8 cellular contexts compared by ENCODE assay signal in genomic region chr1:203340112-203340804, GRCh38. TPM values are rescaled to one million over a fixed set of nuclear protein-coding genes. Genes with fewer than 3 reads are reported as not detected.
DNase-seq lines count a peak whose midpoint lies in the region; ATAC-seq and TF ChIP-seq lines count a peak whose summit lies in the region.

No MANE protein-coding gene starts in this region.

- DNase-seq in Caco-2: peak; percentile 81 to 83
- peak; percentile 80 for DNase-seq in NCI-H345 treated with DMSO at 0.1 percent for 48 hours (lab: John Stamatoyannopoulos, UW; ENCODE audit: unreplicated experiment)
- peak; percentile 75 for DNase-seq in WTC11 (ENCODE audit: low spot score)
- DNase-seq in cerebellar nuclear complex (lab: John Stamatoyannopoulos, UW): peak; percentile 29 to 81
- DNase-seq in kidney epithelial cell (ENCODE audit: low read depth): peak; percentile 49
- DNase-seq in stimulated activated CD4-positive, alpha-beta T cell treated with anti-CD3 and anti-CD28 coated beads, Interleukin-2, amount 100 ng/mL, for 48 hours: peak; percentile 47 to 51

- no peaks in the 10 kb centered on the region for H3K9me3 Mint-ChIP-seq in Caco-2 (ENCODE audit: unreplicated experiment)
- H3K9me3 Mint-ChIP-seq in WTC11: no peaks in the 10 kb centered on the region

- H3K36me3 Mint-ChIP-seq in Caco-2 (ENCODE audit: insufficient read depth, unreplicated experiment): no peaks in the 10 kb centered on the region
- H3K36me3 Mint-ChIP-seq in WTC11: no peaks in the 10 kb centered on the region

- H3K36me3 ChIP-seq in Caco-2 (ENCODE audit: control insufficient read depth, insufficient read depth, low read length) (no peaks in the 10 kb centered on the region), kidney epithelial cell (ENCODE audit: control insufficient read depth, insufficient read depth, low read length) (no peaks in the 10 kb centered on the region)

- CTCF ChIA-PET in Caco-2 (lab: Charles Lee) (interaction anchor here (0.5 to 2.1 kb wide), 10 partner anchors 13 to 392 kb away, joined by 3 to 15 read pairs (median 4); no protein-coding TSS in a partner anchor), WTC11 (lab: Charles Lee) (interaction anchor here (0.6 to 9.0 kb wide), 26 partner anchors 10 to 362 kb away, joined by 3 to 121 read pairs (median 4); partner anchors contain the start of genes BTG2, FMOD and OPTC)

- peak; percentile 57 for ATAC-seq in HG03108 (IDR thresholded peaks at IDR 0.05; ENCODE audit: unreplicated experiment)
- ATAC-seq in WTC11: peak; percentile 73
- ATAC-seq in GM19035 (IDR thresholded peaks at IDR 0.05; ENCODE audit: unreplicated experiment): no peak

- H3K4me1 Mint-ChIP-seq in Caco-2 (ENCODE audit: low read depth, unreplicated experiment) (peaks cover 6% of the 10 kb centered on the region), WTC11 (peaks cover 31% of the 10 kb centered on the region)

- H3K27me3 ChIP-seq in Caco-2 (replicated peaks; ENCODE audit: control insufficient read depth, insufficient read depth, low read length) (no peaks in the 10 kb centered on the region), kidney epithelial cell (ENCODE audit: control insufficient read depth, insufficient read depth, low read length) (peaks cover 24% of the 10 kb centered on the region)

- TF ChIP-seq CTCF in Caco-2 (IDR thresholded peaks at IDR 0.05; ENCODE audit: insufficient read depth in 1 of 2, low read depth in 1 of 2, low read length in 1 of 2, severe bottlenecking in 1 of 2, unreplicated experiment in 1 of 2) (peak; percentile 90), WTC11 (IDR thresholded peaks at IDR 0.05) (peak; percentile 75), kidney epithelial cell (IDR thresholded peaks at IDR 0.05; ENCODE audit: insufficient read depth, low read length, poor library complexity, severe bottlenecking) (peak; percentile 84)

- POLR2A ChIA-PET in Caco-2 (lab: Charles Lee) (no interaction called here), WTC11 (lab: Charles Lee) (no interaction called here)

- H3K4me1 ChIP-seq in Caco-2: peaks cover 5% of the 10 kb centered on the region; the same call in 1 of the 2 replicates

- H3K27me3 Mint-ChIP-seq in Caco-2 (ENCODE audit: insufficient read depth, unreplicated experiment) (no peaks in the 10 kb centered on the region), WTC11 (ENCODE audit: low read depth) (0 out of 2 replicates have a peak, but pooled peaks cover 5% of the 10 kb centered on the region)

- no TSS peak for BruUV-seq in Caco-2 (replicated peaks; lab: Mats Ljungman, UMichigan)

- H3K4me3 ChIP-seq in Caco-2 (ENCODE audit: low read depth, low read length): no peak overlapping the region
- H3K4me3 ChIP-seq in kidney epithelial cell (ENCODE audit: low read depth, low read length): no peak overlapping the region

- intact Hi-C loops in Caco-2 (cut with micrococcal nuclease; ENCODE audit: unreplicated experiment): loop anchor here (1.0 to 5.0 kb wide), 3 partner anchors 87 to 147 kb away; no protein-coding TSS in a partner anchor

- H3K4me3 Mint-ChIP-seq in Caco-2 (ENCODE audit: unreplicated experiment): no peak overlapping the region
- no peak overlapping the region for H3K4me3 Mint-ChIP-seq in WTC11

- H3K9me3 ChIP-seq in Caco-2: no peaks in the 10 kb centered on the region

- H3K27ac Mint-ChIP-seq in Caco-2 (ENCODE audit: unreplicated experiment) (no peak overlapping the region), WTC11 (no peak overlapping the region)

TF ChIP-seq in WTC11, 78 proteins besides CTCF, POLR2A, EP300 and RAD21:
- 0 out of 2 replicates have a peak, but pooled peaks have one; percentile 46 for TF ChIP-seq HMGXB4 (CRISPR knock-in tag; IDR thresholded peaks at IDR 0.05)
- TF ChIP-seq, protein P1, sequence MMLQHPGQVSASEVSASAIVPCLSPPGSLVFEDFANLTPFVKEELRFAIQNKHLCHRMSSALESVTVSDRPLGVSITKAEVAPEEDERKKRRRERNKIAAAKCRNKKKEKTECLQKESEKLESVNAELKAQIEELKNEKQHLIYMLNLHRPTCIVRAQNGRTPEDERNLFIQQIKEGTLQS (CRISPR knock-in tag; conservative IDR thresholded peaks at IDR 0.05): no peak

RNA-seq across cellular contexts. Expression of gene FMOD, which starts 10.7 kb away (rescaled TPM):
- total RNA-seq in Caco-2 (2022): 32.6 and 36.3 TPM in 2 replicates
- 0.05 to 0.79 TPM (median 0.14 TPM) in 3 replicates for total RNA-seq in WTC11 (2021)
- total RNA-seq in kidney epithelial cell: 0.62 and 0.79 TPM in 2 replicates

RNA-seq across cellular contexts. Expression of gene BTG2, which starts 34.9 kb away (rescaled TPM):
- total RNA-seq in Caco-2 (2022) (21.2 and 21.6 TPM in 2 replicates), WTC11 (2021) (13.5 to 19.4 TPM (median 15.4 TPM) in 3 replicates), kidney epithelial cell (24.1 and 24.3 TPM in 2 replicates)

Comparison
In these comparisons a context has a peak if more than half of its experiments do, and no peak if none do; other contexts are left out.
1. RNA of gene FMOD, which starts 10.7 kb away (total RNA-seq): 32.6 to 36.3 TPM in Caco-2; 0.62 to 0.79 TPM in kidney epithelial cell and 0.05 to 0.79 TPM in WTC11; every median in the first group is over 10 times any median in the second.
2. Peak in every context shown above with its lines, with median percentiles within 50 percentile points of each other: DNase-seq and CTCF ChIP-seq.